Comparison of ENCODE assay signal across 11 cellular contexts in genomic region chr12:25811656-25812126, GRCh38.
DNase-seq lines count a peak whose midpoint lies in the region; ATAC-seq, FAIRE-seq and TF ChIP-seq lines count a peak whose summit lies in the region.
"Had no signal": no experiment of that assay in that cellular context is flagged by ENCODE, and none has a peak within 500 bp of the region (broad histone marks: within the 10 kb centered on the region; RNA-seq: fewer than 3 reads in every experiment).

No MANE protein-coding gene starts in this region.

- no peaks in the 10 kb centered on the region for H3K9me3 ChIP-seq in mucosa of descending colon

- no peaks in the 10 kb centered on the region for H3K4me1 ChIP-seq in mucosa of descending colon (ENCODE audit: low read depth)

- DNase-seq in BJ (ENCODE audit: low read depth) (peak; percentile 24), bronchial epithelial cell (ENCODE audit: low read depth) (peak; percentile 44), SHP77 (lab: John Stamatoyannopoulos, UW) (no peak), GM12891 (ENCODE audit: insufficient read length, low spot score) (no peak), mucosa of descending colon (no peak), NCI-H1092 (lab: John Stamatoyannopoulos, UW) (no peak)
- DNase-seq: DND-41; left cardiac atrium; stimulated activated CD4-positive, alpha-beta T cell treated with anti-CD3 and anti-CD28 coated beads, Interleukin-4, amount 100 ng/mL, for 1 hour had no signal

- no peak for TF ChIP-seq POLR2A in GM12891 (IDR thresholded peaks at IDR 0.05; ENCODE audit: low read depth, low read length)

- ATAC-seq in GM19351 (IDR thresholded peaks at IDR 0.05; ENCODE audit: unreplicated experiment), result peak; percentile 85
- peak; percentile 43 for ATAC-seq in HG03558 (IDR thresholded peaks at IDR 0.05; ENCODE audit: extremely low read depth, unreplicated experiment)
- no peak for ATAC-seq in mucosa of descending colon
- ATAC-seq: left cardiac atrium had no signal

- H3K27me3 ChIP-seq in BJ (ENCODE audit: control insufficient read depth, insufficient read depth, low read length) (no peaks in the 10 kb centered on the region), bronchial epithelial cell (ENCODE audit: control insufficient read depth, insufficient read depth, low read length) (no peaks in the 10 kb centered on the region)

- FAIRE-seq in bronchial epithelial cell (lab: Jason Lieb, UNC), result no peak
- FAIRE-seq in GM12891 (lab: Jason Lieb, UNC), result no peak

- H3K36me3 ChIP-seq in BJ (ENCODE audit: control insufficient read depth, insufficient read depth, low read length) (no peaks in the 10 kb centered on the region), bronchial epithelial cell (ENCODE audit: control insufficient read depth, insufficient read depth, low read length) (no peaks in the 10 kb centered on the region), mucosa of descending colon (ENCODE audit: low read depth) (no peaks in the 10 kb centered on the region)

- CTCF ChIA-PET in BJ (lab: Yijun Ruan, JAX), result interaction anchor here (1.7 kb wide), 1 partner anchor 9 kb away, joined by 4 read pairs; no protein-coding TSS in a partner anchor

- POLR2A ChIA-PET in BJ (lab: Charles Lee), result no interaction called here

- intact Hi-C loops in mucosa of descending colon (cut with DNase I, micrococcal nuclease), result no loop called here

- TF ChIP-seq CTCF in BJ (IDR thresholded peaks at IDR 0.05; ENCODE audit: insufficient read depth, low read depth, low read length) (no peak), bronchial epithelial cell (IDR thresholded peaks at IDR 0.05; ENCODE audit: insufficient read depth, low read length, severe bottlenecking) (no peak), mucosa of descending colon (IDR thresholded peaks at IDR 0.05) (no peak)

- H3K4me3 ChIP-seq in BJ (ENCODE audit: low read depth, low read length) (no peak overlapping the region), bronchial epithelial cell (ENCODE audit: low read depth, low read length) (no peak overlapping the region), mucosa of descending colon (no peak overlapping the region)

TF ChIP-seq in GM12891, 5 proteins besides CTCF, POLR2A, EP300 and RAD21:
- TF ChIP-seq POU2F2 (IDR thresholded peaks at IDR 0.05; ENCODE audit: low read depth, low read length) (no peak), POLR2AphosphoS5 (IDR thresholded peaks at IDR 0.05; ENCODE audit: low read depth, low read length) (no peak), SPI1 (IDR thresholded peaks at IDR 0.05; ENCODE audit: low read depth, low read length) (no peak), TAF1 (IDR thresholded peaks at IDR 0.05; ENCODE audit: low read depth, low read length) (no peak), PAX5 (IDR thresholded peaks at IDR 0.05; ENCODE audit: insufficient read depth, low read length, severe bottlenecking) (no peak)

Comparison
In these comparisons a context has a peak if more than half of its experiments do, and no peak if none do; other contexts are left out.
1. DNase-seq: peak in BJ (single experiment) and bronchial epithelial cell (single experiment); none in SHP77 (0 of 2), GM12891 (single experiment), mucosa of descending colon (0 of 3) and NCI-H1092 (single experiment).